Comparison of ENCODE assay signal across 10 cellular contexts in the genomic region with DNA sequence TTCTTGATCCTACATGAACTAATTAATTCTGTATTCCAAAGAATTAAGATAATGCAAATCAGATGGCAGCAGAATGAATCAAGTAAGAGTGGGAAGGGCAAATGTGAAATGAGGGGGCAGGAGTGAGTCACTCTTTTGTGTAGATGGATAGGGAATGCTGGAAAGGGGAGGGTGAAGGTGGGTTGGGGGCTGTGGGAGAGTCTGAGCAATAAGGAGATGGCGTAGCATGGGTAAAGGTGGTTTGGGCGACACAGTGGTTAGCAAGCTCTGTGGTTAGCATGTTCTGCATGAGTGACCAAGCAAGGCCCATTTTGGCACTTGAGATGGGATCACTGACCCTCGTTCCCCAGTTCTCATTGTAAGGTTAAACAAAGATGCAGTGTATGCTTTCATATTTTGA. TPM values are rescaled to one million over a fixed set of nuclear protein-coding genes. Genes with fewer than 3 reads are reported as not detected.
A peak's percentile ranks its signal among the peaks of the same experiment; 100 is the strongest.
DNase-seq lines count a peak whose midpoint lies in the region; ATAC-seq, FAIRE-seq and TF ChIP-seq lines count a peak whose summit lies in the region.
"Had no signal": no experiment of that assay in that cellular context is flagged by ENCODE, and none has a peak within 500 bp of the region (broad histone marks: within the 10 kb centered on the region; RNA-seq: fewer than 3 reads in every experiment).

No MANE protein-coding gene starts in this region.

- 0 out of 2 replicates have a peak overlapping the region, but pooled peaks have one; percentile 48 for H2AK5ac ChIP-seq in H1 (ENCODE audit: low read depth, low read length)

- H2BK12ac ChIP-seq in H1 (ENCODE audit: low read depth, low read length), result no peak overlapping the region

- H3K36me3 ChIP-seq in H1 (ENCODE audit: control insufficient read depth in 2 of 4, insufficient read depth in 4 of 4, low read length in 3 of 4), result no peaks in the 10 kb centered on the region
- H3K36me3 ChIP-seq in Peyer's patch, result no peaks in the 10 kb centered on the region

- no peak overlapping the region for H4K8ac ChIP-seq in H1 (ENCODE audit: extremely low read depth, insufficient read depth, low read length)

- H3K4ac ChIP-seq in H1 (replicated peaks; ENCODE audit: insufficient read length, low read depth, low read length), result no peak overlapping the region

- no peak for TF ChIP-seq POLR2A in H1 (IDR thresholded peaks at IDR 0.05; ENCODE audit: control extremely low read depth in 1 of 2, low read depth in 2 of 2, low read length in 2 of 2)
- no peak for TF ChIP-seq POLR2A in Peyer's patch (IDR thresholded peaks at IDR 0.05)

- H2BK120ac ChIP-seq in H1 (replicated peaks; ENCODE audit: low read depth, low read length), result no peak overlapping the region

- CTCF ChIA-PET in H1 (lab: Charles Lee; ENCODE audit: partially characterized antibody), result interaction anchor here (0.6 to 1.1 kb wide), 4 partner anchors 11 to 1077 kb away, joined by 3 to 5 read pairs (median 4); no protein-coding TSS in a partner anchor

- no peak overlapping the region; the same call in 1 of the 2 replicates for H2BK15ac ChIP-seq in H1 (ENCODE audit: low read length)

- H3K23me2 ChIP-seq in H1 (ENCODE audit: low read depth, low read length), result no peaks in the 10 kb centered on the region

- no peak overlapping the region for H3K18ac ChIP-seq in H1 (ENCODE audit: extremely low read depth, low read length)

- H4K5ac ChIP-seq in H1 (ENCODE audit: insufficient read length, low read depth, low read length), result no peak overlapping the region

- H3K14ac ChIP-seq in H1 (ENCODE audit: insufficient read length), result no peak overlapping the region

- H3K56ac ChIP-seq in H1 (replicated peaks; ENCODE audit: insufficient read length, low read depth, low read length), result no peak overlapping the region

- peak; percentile 70 for ATAC-seq in GM19467 (IDR thresholded peaks at IDR 0.05; ENCODE audit: unreplicated experiment)
- ATAC-seq in HG03066 (IDR thresholded peaks at IDR 0.05; ENCODE audit: low read depth, unreplicated experiment), result peak; percentile 79
- no peak for ATAC-seq in HG02938 (IDR thresholded peaks at IDR 0.05; ENCODE audit: unreplicated experiment)

- TF ChIP-seq CTCF in H1 (IDR thresholded peaks at IDR 0.05; ENCODE audit: control extremely low read depth in 1 of 3, insufficient read depth in 1 of 3, low read depth in 1 of 3, low read length in 3 of 3) (no peak), Peyer's patch (IDR thresholded peaks at IDR 0.05) (no peak)

- H3K4me3 ChIP-seq in H1 (ENCODE audit: extremely low read depth in 1 of 4, insufficient read depth in 2 of 4, low read depth in 3 of 4, low read length in 4 of 4), result no peak overlapping the region
- H3K4me3 ChIP-seq in Peyer's patch, result no peak overlapping the region

- no peak overlapping the region for H2AFZ ChIP-seq in H1 (ENCODE audit: low read length)

- H3K27ac ChIP-seq in H1 (ENCODE audit: low read depth, low read length) (no peak overlapping the region), Peyer's patch (peak overlapping the region in 1 of 4 donors; percentile 61)

- H3K9me3 ChIP-seq in H1 (ENCODE audit: insufficient read depth in 2 of 2, low read depth in 1 of 2, low read length in 1 of 2), result peaks cover 0 to 10% of the 10 kb centered on the region in 2 experiments; a peak in 1 of 4 replicates
- H3K9me3 ChIP-seq in Peyer's patch, result no peaks in the 10 kb centered on the region

- DNase-seq in EH (ENCODE audit: low read depth), result peak; percentile 24
- no peak for DNase-seq in H1 (ENCODE audit: low read depth in 1 of 2, low spot score in 2 of 2)
- DNase-seq in activated CD4-positive, alpha-beta T cell treated with anti-CD3 and anti-CD28 coated beads, Interleukin-2, amount 50 U/mL, for 4 hours, result no peak
- DNase-seq in foreskin melanocyte, result no peak
- no peak for DNase-seq in Peyer's patch
- DNase-seq: cortex of kidney, islet precursor cell had no signal

- no peak for FAIRE-seq in H1 (lab: Jason Lieb, UNC)

- no peaks in the 10 kb centered on the region for H4K20me1 ChIP-seq in H1 (replicated peaks in 1 of 2; ENCODE audit: control insufficient read depth in 1 of 2, insufficient read depth in 2 of 2, low read length in 2 of 2)

- H2BK20ac ChIP-seq in H1 (ENCODE audit: low read length), result no peak overlapping the region

- H3K4me2 ChIP-seq in H1 (ENCODE audit: insufficient read depth in 1 of 2, low read depth in 2 of 2, low read length in 2 of 2), result no peak overlapping the region

- H3K9ac ChIP-seq in H1 (replicated peaks in 1 of 4; ENCODE audit: extremely low read depth in 1 of 4, low read depth in 3 of 4, low read length in 3 of 4), result no peak overlapping the region

- POLR2A ChIA-PET in H1 (lab: Charles Lee; ENCODE audit: partially characterized antibody), result no interaction called here

- 0 out of 2 replicates have a peak, but pooled peaks cover 2% of the 10 kb centered on the region for H3K79me1 ChIP-seq in H1 (ENCODE audit: low read depth, low read length)

- H2BK5ac ChIP-seq in H1 (ENCODE audit: low read depth, low read length), result no peak overlapping the region

- peaks cover 0 to 10% of the 10 kb centered on the region in 2 experiments; a peak in 1 of 4 replicates for H3K79me2 ChIP-seq in H1 (ENCODE audit: control insufficient read depth in 1 of 2, insufficient read depth in 2 of 2, low read length in 2 of 2)

- H3K27me3 ChIP-seq in H1 (replicated peaks in 1 of 4; ENCODE audit: control insufficient read depth in 3 of 4, extremely low read depth in 1 of 4, insufficient read depth in 3 of 4, low read length in 3 of 4) (no peaks in the 10 kb centered on the region), Peyer's patch (no peaks in the 10 kb centered on the region)

- whole genome bisulfite sequencing in H1 (ENCODE audit: extremely low coverage in 1 of 2, insufficient coverage in 1 of 2, insufficient read length in 1 of 2, insufficient replicate concordance in 2 of 2, low coverage in 1 of 2, low lambda C conversion rate in 2 of 2, missing lambda C conversion rate in 1 of 2), 2 experiments, result 90% methylated on average over 3 of the region's 3 CpGs; no CpG with 5 or more reads in 1 of the 2 experiments

- H4K91ac ChIP-seq in H1 (replicated peaks; ENCODE audit: insufficient read length, low read length), result no peak overlapping the region

- no peak for TF ChIP-seq EP300 in H1 (IDR thresholded peaks at IDR 0.05; ENCODE audit: borderline replicate concordance in 1 of 2, low read depth in 2 of 2, low read length in 2 of 2)

- H3K23ac ChIP-seq in H1 (ENCODE audit: insufficient read length), result no peak overlapping the region

- TF ChIP-seq RAD21 in H1 (IDR thresholded peaks at IDR 0.05 in 1 of 2, conservative IDR thresholded peaks at IDR 0.05 in 1 of 2; ENCODE audit: low read depth in 2 of 2, low read length in 2 of 2), result no peak

- H3K4me1 ChIP-seq in H1 (replicated peaks in 1 of 4; ENCODE audit: control insufficient read depth in 3 of 4, insufficient read depth in 4 of 4, low read length in 3 of 4) (peaks cover 0 to 4% (median 0%) of the 10 kb centered on the region in 4 experiments; a peak in 1 of 7 replicates), Peyer's patch (peaks cover 0 to 13% (median 0%) of the 10 kb centered on the region in 4 donors)

TF ChIP-seq in H1, 55 proteins besides CTCF, POLR2A, EP300 and RAD21:
- TF ChIP-seq NANOG (IDR thresholded peaks at IDR 0.05; ENCODE audit: insufficient read depth, low read depth, low read length, poor library complexity, severe bottlenecking) (no peak), TBP (IDR thresholded peaks at IDR 0.05; ENCODE audit: low read depth, low read length) (no peak), BCL11A (IDR thresholded peaks at IDR 0.05; ENCODE audit: low read depth in 2 of 2, low read length in 2 of 2) (no peak), HDAC6 (IDR thresholded peaks at IDR 0.05; ENCODE audit: low read depth, low read length) (no peak), GABPA (IDR thresholded peaks at IDR 0.05; ENCODE audit: borderline replicate concordance, insufficient read depth, low read length) (no peak), CHD1 (IDR thresholded peaks at IDR 0.05; ENCODE audit: low read depth, low read length) (no peak), SP2 (IDR thresholded peaks at IDR 0.05; ENCODE audit: low read length) (no peak), JUN (IDR thresholded peaks at IDR 0.05; ENCODE audit: low read depth, low read length) (no peak), RBBP5 (IDR thresholded peaks at IDR 0.05; ENCODE audit: borderline replicate concordance, low read depth, low read length) (no peak), ASH2L (IDR thresholded peaks at IDR 0.05; ENCODE audit: low read length) (no peak)
- TF ChIP-seq, protein P1, sequence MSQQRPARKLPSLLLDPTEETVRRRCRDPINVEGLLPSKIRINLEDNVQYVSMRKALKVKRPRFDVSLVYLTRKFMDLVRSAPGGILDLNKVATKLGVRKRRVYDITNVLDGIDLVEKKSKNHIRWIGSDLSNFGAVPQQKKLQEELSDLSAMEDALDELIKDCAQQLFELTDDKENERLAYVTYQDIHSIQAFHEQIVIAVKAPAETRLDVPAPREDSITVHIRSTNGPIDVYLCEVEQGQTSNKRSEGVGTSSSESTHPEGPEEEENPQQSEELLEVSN (IDR thresholded peaks at IDR 0.05), result no peak
- TF ChIP-seq, protein P2, sequence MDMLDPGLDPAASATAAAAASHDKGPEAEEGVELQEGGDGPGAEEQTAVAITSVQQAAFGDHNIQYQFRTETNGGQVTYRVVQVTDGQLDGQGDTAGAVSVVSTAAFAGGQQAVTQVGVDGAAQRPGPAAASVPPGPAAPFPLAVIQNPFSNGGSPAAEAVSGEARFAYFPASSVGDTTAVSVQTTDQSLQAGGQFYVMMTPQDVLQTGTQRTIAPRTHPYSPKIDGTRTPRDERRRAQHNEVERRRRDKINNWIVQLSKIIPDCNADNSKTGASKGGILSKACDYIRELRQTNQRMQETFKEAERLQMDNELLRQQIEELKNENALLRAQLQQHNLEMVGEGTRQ (IDR thresholded peaks at IDR 0.05; ENCODE audit: low read length), result no peak

RNA-seq across cellular contexts. Expression of a gene that starts 20.4 kb away (rescaled TPM):
- total RNA-seq in H1 (2021; fragmentation: NEBNext Ultra II Directional; extraction: Animal tissue kit (Norgen Biotek cat#: 25700)), result 43.1 and 43.6 TPM in 2 replicates
- polyA plus RNA-seq in H1 (2011; rRNA removed), result 6.2 and 8.4 TPM in 2 replicates
- polyA plus RNA-seq in H1 (2011; cell fraction: cytosol; rRNA removed), result 10.5 TPM
- 10.6 TPM for polyA plus RNA-seq in H1 (2011; cell fraction: nucleus; rRNA removed)
- polyA plus RNA-seq in H1 (2012, experiment 1 of 2), result 19.8 to 26.1 TPM (median 21.6 TPM) in 4 replicates
- polyA plus RNA-seq in H1 (2012, experiment 2 of 2), result 1.8 TPM
- 39.9 TPM for polyA plus RNA-seq in H1 (2013, experiment 1 of 2)
- 40.4 TPM for polyA plus RNA-seq in H1 (2013, experiment 2 of 2)
- polyA minus RNA-seq in H1 (2011; rRNA and poly(A)+ RNA removed), result 65.2 and 108 TPM in 2 replicates
- 27.5 TPM for polyA minus RNA-seq in H1 (2011; cell fraction: cytosol; rRNA and poly(A)+ RNA removed)
- polyA minus RNA-seq in H1 (2011; cell fraction: nucleus; rRNA and poly(A)+ RNA removed), result 26.4 TPM
- total RNA-seq in Peyer's patch, result 100 to 1,000 TPM in 1 of 4 donors, 10 to 100 TPM in 3; 50.3 to 125 (median 83.4) TPM
